In genomic region chr22:18042685-18043084, GRCh38 we compare ENCODE assay signal across 22 cellular contexts. TPM values are rescaled to one million over a fixed set of nuclear protein-coding genes. Genes with fewer than 3 reads are reported as not detected.
A peak's percentile ranks its signal among the peaks of the same experiment; 100 is the strongest.
DNase-seq lines count a peak whose midpoint lies in the region; ATAC-seq and TF ChIP-seq lines count a peak whose summit lies in the region.
"Had no signal": no experiment of that assay in that cellular context is flagged by ENCODE, and none has a peak within 500 bp of the region (broad histone marks: within the 10 kb centered on the region; RNA-seq: fewer than 3 reads in every experiment).

No MANE protein-coding gene starts in this region.

- no peak overlapping the region for H3K4me3 ChIP-seq in NB4 (ENCODE audit: low read depth, low read length)
- no peak overlapping the region for H3K4me3 ChIP-seq in esophagus squamous epithelium
- no peak overlapping the region for H3K4me3 ChIP-seq in trophoblast cell (ENCODE audit: low read depth, low read length)
- H3K4me3 ChIP-seq: GM12878, HAP-1, hepatocyte, uterus had no signal

- H3K27ac ChIP-seq in esophagus squamous epithelium (peak overlapping the region in 3 of 4 donors; percentile 16 to 52 (median 46)), trophoblast cell (ENCODE audit: low read depth, low read length) (no peak overlapping the region)
- H3K27ac ChIP-seq: hepatocyte, uterus had no signal

- no peak overlapping the region for H2BK5ac ChIP-seq in trophoblast cell (ENCODE audit: low read depth, low read length, poor library complexity)

- H3K4me1 ChIP-seq in esophagus squamous epithelium (peaks cover 0 to 18% (median 4%) of the 10 kb centered on the region in 3 donors), trophoblast cell (ENCODE audit: control insufficient read depth in 1 of 2, insufficient read depth in 2 of 2, low read length in 2 of 2) (no peaks in the 10 kb centered on the region)
- H3K4me1 ChIP-seq: BE2C, HAP-1, uterus had no signal

- TF ChIP-seq CTCF in NB4 (IDR thresholded peaks at IDR 0.05; ENCODE audit: low read depth, low read length) (no peak), esophagus squamous epithelium (IDR thresholded peaks at IDR 0.05) (no peak)

- no peaks in the 10 kb centered on the region for H3K9me3 Mint-ChIP-seq in stimulated activated naive CD8-positive, alpha-beta T cell treated with anti-CD3 and anti-CD28 coated beads, Interleukin-15, amount 100 ng/mL, for 72 hours
- H3K9me3 Mint-ChIP-seq in activated CD8-positive, alpha-beta memory T cell treated with anti-CD3 and anti-CD28 coated beads, Interleukin-2, amount 10 ng/mL, durations not matched to agents 7 days and 5 days (ENCODE audit: low read depth) = no peaks in the 10 kb centered on the region
- H3K9me3 Mint-ChIP-seq: activated T-helper 17 cell treated with anti-CD3 and anti-CD28 coated beads, Interleukin-2, amount 50 U/mL, for 72 hours; stimulated activated naive CD8-positive, alpha-beta T cell treated with anti-CD3 and anti-CD28 coated beads, Interleukin-15, Interleukin-2, amounts not matched to agents 100 ng/mL and 50 ng/mL, for 24 hours had no signal

- H3K79me2 ChIP-seq in trophoblast cell (ENCODE audit: control insufficient read depth, insufficient read depth, low read length, poor library complexity) = no peaks in the 10 kb centered on the region
- H3K79me2 ChIP-seq: hepatocyte had no signal

- 66 to 71% methylated on average over 6 of the region's 6 CpGs for WGBS in esophagus squamous epithelium, 2 donors
- WGBS in trophoblast cell (ENCODE audit: extremely low coverage, insufficient coverage, insufficient read length) = no CpG with 5 or more reads among the region's 6 CpGs

- no peak overlapping the region for H2AFZ ChIP-seq in trophoblast cell (ENCODE audit: insufficient read depth, low read length, poor library complexity)
- H2AFZ ChIP-seq: hepatocyte had no signal

- peak; percentile 58 for DNase-seq in EL
- DNase-seq in NB4 (ENCODE audit: low read depth) = peak; percentile 40
- DNase-seq in esophagus squamous epithelium (lab: John Stamatoyannopoulos, UW) = no peak
- DNase-seq in trophoblast cell = peak; percentile 84 to 92
- no peak for DNase-seq in stimulated activated naive CD8-positive, alpha-beta T cell treated with anti-CD3 and anti-CD28 coated beads, Interleukin-15, amount 100 ng/mL, for 72 hours
- no peak for DNase-seq in activated CD4-positive, alpha-beta T cell treated with anti-CD3 and anti-CD28 coated beads, Interleukin-2, amount 50 U/mL, for 48 hours
- DNase-seq in activated CD8-positive, alpha-beta memory T cell treated with anti-CD3 and anti-CD28 coated beads, Interleukin-2, amount 10 ng/mL, durations not matched to agents 7 days and 5 days = no peak
- DNase-seq: BE2C; central memory CD4-positive, alpha-beta T cell; effector memory CD4-positive, alpha-beta T cell; islet precursor cell; NCI-H1105 treated with DMSO at 0.1 percent for 48 hours; NCI-H526; retina; T-helper 9 cell; uterus had no signal

- H3K23ac ChIP-seq in trophoblast cell (ENCODE audit: low read length) = no peak overlapping the region

- TF ChIP-seq POLR2A in NB4 (IDR thresholded peaks at IDR 0.05; ENCODE audit: extremely low read depth, insufficient read length) (no peak), esophagus squamous epithelium (IDR thresholded peaks at IDR 0.05) (no peak)

- H3K9me3 ChIP-seq in esophagus squamous epithelium (no peaks in the 10 kb centered on the region), trophoblast cell (ENCODE audit: insufficient read depth, low read depth, low read length) (peaks cover 2% of the 10 kb centered on the region)
- H3K9me3 ChIP-seq: BE2C, uterus had no signal

- H3K36me3 Mint-ChIP-seq in activated CD8-positive, alpha-beta memory T cell treated with anti-CD3 and anti-CD28 coated beads, Interleukin-2, amount 10 ng/mL, durations not matched to agents 7 days and 5 days = no peaks in the 10 kb centered on the region

- H3K36me3 ChIP-seq in esophagus squamous epithelium (no peaks in the 10 kb centered on the region), trophoblast cell (ENCODE audit: control insufficient read depth in 1 of 2, insufficient read depth in 2 of 2, low read length in 2 of 2) (no peaks in the 10 kb centered on the region)
- H3K36me3 ChIP-seq: BE2C, HAP-1, uterus had no signal

- H2AK5ac ChIP-seq in trophoblast cell (ENCODE audit: low read length) = no peak overlapping the region

- H4K91ac ChIP-seq in trophoblast cell (ENCODE audit: low read depth, low read length) = no peak overlapping the region

- H3K27me3 ChIP-seq in esophagus squamous epithelium (no peaks in the 10 kb centered on the region), trophoblast cell (ENCODE audit: insufficient read depth, low read length) (no peaks in the 10 kb centered on the region)
- H3K27me3 ChIP-seq: BE2C, hepatocyte, uterus had no signal

- no peak overlapping the region for H3K4ac ChIP-seq in trophoblast cell (ENCODE audit: low read depth, low read length)

- no peaks in the 10 kb centered on the region for H3K27me3 Mint-ChIP-seq in stimulated activated naive CD8-positive, alpha-beta T cell treated with anti-CD3 and anti-CD28 coated beads, Interleukin-15, amount 100 ng/mL, for 72 hours
- peaks cover 10% of the 10 kb centered on the region for H3K27me3 Mint-ChIP-seq in activated CD8-positive, alpha-beta memory T cell treated with anti-CD3 and anti-CD28 coated beads, Interleukin-2, amount 10 ng/mL, durations not matched to agents 7 days and 5 days
- H3K27me3 Mint-ChIP-seq: activated T-helper 17 cell treated with anti-CD3 and anti-CD28 coated beads, Interleukin-2, amount 50 U/mL, for 72 hours; stimulated activated naive CD8-positive, alpha-beta T cell treated with anti-CD3 and anti-CD28 coated beads, Interleukin-15, Interleukin-2, amounts not matched to agents 100 ng/mL and 50 ng/mL, for 24 hours had no signal

- H3K9ac ChIP-seq in trophoblast cell (ENCODE audit: low read length) = no peak overlapping the region

- intact Hi-C loops in esophagus squamous epithelium (cut with DNase I) = no loop called here

- no peak overlapping the region for H3K27ac Mint-ChIP-seq in stimulated activated naive CD8-positive, alpha-beta T cell treated with anti-CD3 and anti-CD28 coated beads, Interleukin-15, amount 100 ng/mL, for 72 hours
- no peak overlapping the region for H3K27ac Mint-ChIP-seq in activated CD8-positive, alpha-beta memory T cell treated with anti-CD3 and anti-CD28 coated beads, Interleukin-2, amount 10 ng/mL, durations not matched to agents 7 days and 5 days
- H3K27ac Mint-ChIP-seq: activated T-helper 17 cell treated with anti-CD3 and anti-CD28 coated beads, Interleukin-2, amount 50 U/mL, for 72 hours; stimulated activated naive CD8-positive, alpha-beta T cell treated with anti-CD3 and anti-CD28 coated beads, Interleukin-15, Interleukin-2, amounts not matched to agents 100 ng/mL and 50 ng/mL, for 24 hours had no signal

- H3K4me1 Mint-ChIP-seq in stimulated activated naive CD8-positive, alpha-beta T cell treated with anti-CD3 and anti-CD28 coated beads, Interleukin-15, amount 100 ng/mL, for 72 hours = no peaks in the 10 kb centered on the region
- no peaks in the 10 kb centered on the region for H3K4me1 Mint-ChIP-seq in activated CD8-positive, alpha-beta memory T cell treated with anti-CD3 and anti-CD28 coated beads, Interleukin-2, amount 10 ng/mL, durations not matched to agents 7 days and 5 days
- H3K4me1 Mint-ChIP-seq: activated T-helper 17 cell treated with anti-CD3 and anti-CD28 coated beads, Interleukin-2, amount 50 U/mL, for 72 hours had no signal

- CTCF ChIA-PET in activated CD8-positive, alpha-beta memory T cell treated with anti-CD3 and anti-CD28 coated beads, Interleukin-2, amount 10 ng/mL, durations not matched to agents 7 days and 5 days (lab: Charles Lee) = interaction anchor here (1.7 kb wide), 1 partner anchor 17 kb away, joined by 9 read pairs; no protein-coding TSS in a partner anchor

- no peak overlapping the region for H3K18ac ChIP-seq in trophoblast cell (ENCODE audit: low read length)

- no peak for ATAC-seq in stimulated activated naive CD8-positive, alpha-beta T cell treated with anti-CD3 and anti-CD28 coated beads, Interleukin-15, amount 100 ng/mL, for 72 hours
- no peak for ATAC-seq in GM19035 (IDR thresholded peaks at IDR 0.05; ENCODE audit: unreplicated experiment)
- ATAC-seq in activated CD8-positive, alpha-beta memory T cell treated with anti-CD3 and anti-CD28 coated beads, Interleukin-2, amount 10 ng/mL, durations not matched to agents 7 days and 5 days = no peak
- ATAC-seq: activated T-helper 17 cell treated with anti-CD3 and anti-CD28 coated beads, Interleukin-2, amount 50 U/mL, for 72 hours; GM12878 had no signal

- no peak overlapping the region for H2BK120ac ChIP-seq in trophoblast cell (ENCODE audit: insufficient read depth, low read length, poor library complexity)

- no peak overlapping the region for H3K4me2 ChIP-seq in trophoblast cell (ENCODE audit: low read length)
- H3K4me2 ChIP-seq: hepatocyte had no signal

- no peak overlapping the region for H4K8ac ChIP-seq in trophoblast cell (ENCODE audit: low read depth, low read length)

- H2BK12ac ChIP-seq in trophoblast cell (ENCODE audit: low read length) = no peak overlapping the region

- H3K4me3 Mint-ChIP-seq in stimulated activated naive CD8-positive, alpha-beta T cell treated with anti-CD3 and anti-CD28 coated beads, Interleukin-15, amount 100 ng/mL, for 72 hours = no peak overlapping the region
- no peak overlapping the region for H3K4me3 Mint-ChIP-seq in activated CD8-positive, alpha-beta memory T cell treated with anti-CD3 and anti-CD28 coated beads, Interleukin-2, amount 10 ng/mL, durations not matched to agents 7 days and 5 days
- H3K4me3 Mint-ChIP-seq: activated T-helper 17 cell treated with anti-CD3 and anti-CD28 coated beads, Interleukin-2, amount 50 U/mL, for 72 hours; stimulated activated naive CD8-positive, alpha-beta T cell treated with anti-CD3 and anti-CD28 coated beads, Interleukin-15, Interleukin-2, amounts not matched to agents 100 ng/mL and 50 ng/mL, for 24 hours had no signal

- no peak overlapping the region for H3K14ac ChIP-seq in trophoblast cell (ENCODE audit: low read length)

- H4K12ac ChIP-seq in trophoblast cell (ENCODE audit: low read depth, low read length) = no peak overlapping the region

- H3K79me1 ChIP-seq in trophoblast cell (ENCODE audit: low read length) = no peaks in the 10 kb centered on the region

RNA-seq across cellular contexts. Expression of gene MICAL3, which starts 18.3 kb away (rescaled TPM):
- 10 to 100 TPM; 11.2 to 30.9 (median 15.9) TPM for total RNA-seq in esophagus squamous epithelium
- 18.1 and 20.6 TPM in 2 replicates for polyA plus RNA-seq in trophoblast cell (2013)
- 10 to 100 TPM; 38.8 to 41.7 TPM for total RNA-seq in activated CD8-positive, alpha-beta memory T cell treated with anti-CD3 and anti-CD28 coated beads, Interleukin-2, amount 10 ng/mL, durations not matched to agents 7 days and 5 days

RNA-seq across cellular contexts. Expression of gene PEX26, which starts 35.1 kb away (rescaled TPM):
- 10 to 100 TPM; 17.2 to 32.3 (median 22.9) TPM for total RNA-seq in esophagus squamous epithelium
- 17.5 and 17.8 TPM in 2 replicates for polyA plus RNA-seq in trophoblast cell (2013)
- 10 to 100 TPM; 38.9 to 46.8 TPM for total RNA-seq in activated CD8-positive, alpha-beta memory T cell treated with anti-CD3 and anti-CD28 coated beads, Interleukin-2, amount 10 ng/mL, durations not matched to agents 7 days and 5 days

Comparison
In these comparisons a context has a peak if more than half of its experiments do, and no peak if none do; other contexts are left out.
1. DNase-seq: peak in EL (single experiment), NB4 (single experiment) and trophoblast cell (2 of 2); none in esophagus squamous epithelium (single experiment), stimulated activated naive CD8-positive, alpha-beta T cell treated with anti-CD3 and anti-CD28 coated beads, Interleukin-15, amount 100 ng/mL, for 72 hours (0 of 2), activated CD4-positive, alpha-beta T cell treated with anti-CD3 and anti-CD28 coated beads, Interleukin-2, amount 50 U/mL, for 48 hours (0 of 2) and activated CD8-positive, alpha-beta memory T cell treated with anti-CD3 and anti-CD28 coated beads, Interleukin-2, amount 10 ng/mL, durations not matched to agents 7 days and 5 days (single experiment).